ENCODE assay signal across 8 cellular contexts in genomic region chr15:90648137-90649070, GRCh38.
A peak's percentile ranks its signal among the peaks of the same experiment; 100 is the strongest.
DNase-seq lines count a peak whose midpoint lies in the region; ATAC-seq, FAIRE-seq and TF ChIP-seq lines count a peak whose summit lies in the region.

No MANE protein-coding gene starts in this region.

- peaks cover 5% of the 10 kb centered on the region for H3K9me3 Mint-ChIP-seq in activated T-helper 1 cell treated with anti-CD3 and anti-CD28 coated beads, Interleukin-12 subunit alpha, Interleukin-12 subunit beta, Interleukin-2, Interleukin-4 antibody, amounts not matched to agents 30 ng/mL and 10 ng/mL and 1 ng/mL, durations not matched to agents 14 hours and 24 hours and 36 hours
- H3K9me3 Mint-ChIP-seq in neural crest cell = no peaks in the 10 kb centered on the region

- H3K36me3 Mint-ChIP-seq in activated T-helper 1 cell treated with anti-CD3 and anti-CD28 coated beads, Interleukin-12 subunit alpha, Interleukin-12 subunit beta, Interleukin-2, Interleukin-4 antibody, amounts not matched to agents 30 ng/mL and 10 ng/mL and 1 ng/mL, durations not matched to agents 14 hours and 24 hours and 36 hours (ENCODE audit: low read depth) = peaks cover 16% of the 10 kb centered on the region
- H3K36me3 Mint-ChIP-seq in neural crest cell (ENCODE audit: low read depth) = peaks cover 11% of the 10 kb centered on the region

- H3K4me3 Mint-ChIP-seq in activated T-helper 1 cell treated with anti-CD3 and anti-CD28 coated beads, Interleukin-12 subunit alpha, Interleukin-12 subunit beta, Interleukin-2, Interleukin-4 antibody, amounts not matched to agents 30 ng/mL and 10 ng/mL and 1 ng/mL, durations not matched to agents 14 hours and 24 hours and 36 hours = peak overlapping the region; percentile 35
- no peak overlapping the region for H3K4me3 Mint-ChIP-seq in neural crest cell

- H3K27me3 ChIP-seq in BE2C (no peaks in the 10 kb centered on the region), Peyer's patch (no peaks in the 10 kb centered on the region), tibial nerve (no peaks in the 10 kb centered on the region)

- H3K27ac ChIP-seq in Peyer's patch (peak overlapping the region; percentile 20 to 69 (median 62)), tibial nerve (peak overlapping the region; percentile 78 to 91 (median 84))

- peak; percentile 91 to 96 for TF ChIP-seq EP300 in tibial nerve (IDR thresholded peaks at IDR 0.05)

- H3K36me3 ChIP-seq in BE2C (no peaks in the 10 kb centered on the region), Peyer's patch (peaks cover 0 to 5% (median 0%) of the 10 kb centered on the region in 3 donors), tibial nerve (peaks cover 0 to 12% (median 4%) of the 10 kb centered on the region in 3 donors)

- no peaks in the 10 kb centered on the region for H3K9me3 ChIP-seq in BE2C
- H3K9me3 ChIP-seq in Peyer's patch = no peaks in the 10 kb centered on the region
- H3K9me3 ChIP-seq in tibial nerve = peaks cover 0 to 2% (median 0%) of the 10 kb centered on the region in 4 donors

- TF ChIP-seq POLR2A in Peyer's patch (IDR thresholded peaks at IDR 0.05) (no peak), tibial nerve (IDR thresholded peaks at IDR 0.05) (no peak)

- peaks cover 49% of the 10 kb centered on the region for H3K4me1 Mint-ChIP-seq in activated T-helper 1 cell treated with anti-CD3 and anti-CD28 coated beads, Interleukin-12 subunit alpha, Interleukin-12 subunit beta, Interleukin-2, Interleukin-4 antibody, amounts not matched to agents 30 ng/mL and 10 ng/mL and 1 ng/mL, durations not matched to agents 14 hours and 24 hours and 36 hours (ENCODE audit: low read depth)
- peaks cover 6% of the 10 kb centered on the region for H3K4me1 Mint-ChIP-seq in neural crest cell

- DNase-seq in BE2C = peak; percentile 66
- peak; percentile 69 for DNase-seq in HTR-8/SVneo (ENCODE audit: insufficient read length, low spot score)
- peak in 2 of 3 donors; percentile 79 to 88 for DNase-seq in Peyer's patch
- peak; percentile 75 for DNase-seq in activated T-helper 1 cell treated with anti-CD3 and anti-CD28 coated beads, Interleukin-12 subunit alpha, Interleukin-12 subunit beta, Interleukin-2, Interleukin-4 antibody, amounts not matched to agents 30 ng/mL and 10 ng/mL and 1 ng/mL, durations not matched to agents 14 hours and 24 hours and 36 hours (ENCODE audit: low spot score)
- peak; percentile 59 for DNase-seq in fibroblast of the conjunctiva (ENCODE audit: low read depth)
- peak; percentile 51 for DNase-seq in neural crest cell (ENCODE audit: low read depth, low spot score)
- DNase-seq in tibial nerve (ENCODE audit: low spot score in 2 of 2) = peak; percentile 76 to 90

- peak; percentile 61 for ATAC-seq in GM18909 (IDR thresholded peaks at IDR 0.05; ENCODE audit: poor library complexity, unreplicated experiment)

- no peaks in the 10 kb centered on the region for H3K27me3 Mint-ChIP-seq in activated T-helper 1 cell treated with anti-CD3 and anti-CD28 coated beads, Interleukin-12 subunit alpha, Interleukin-12 subunit beta, Interleukin-2, Interleukin-4 antibody, amounts not matched to agents 30 ng/mL and 10 ng/mL and 1 ng/mL, durations not matched to agents 14 hours and 24 hours and 36 hours (ENCODE audit: insufficient read depth)
- no peaks in the 10 kb centered on the region for H3K27me3 Mint-ChIP-seq in neural crest cell (ENCODE audit: low read depth)

- intact Hi-C loops in activated T-helper 1 cell treated with anti-CD3 and anti-CD28 coated beads, Interleukin-12 subunit alpha, Interleukin-12 subunit beta, Interleukin-2, Interleukin-4 antibody, amounts not matched to agents 30 ng/mL and 10 ng/mL and 1 ng/mL, durations not matched to agents 14 hours and 24 hours and 36 hours (cut with micrococcal nuclease) = loop anchor here (1.0 to 5.0 kb wide), 11 partner anchors 12 to 286 kb away; partner anchors contain the start of genes BLM and MAN2A2

- H3K27ac Mint-ChIP-seq in activated T-helper 1 cell treated with anti-CD3 and anti-CD28 coated beads, Interleukin-12 subunit alpha, Interleukin-12 subunit beta, Interleukin-2, Interleukin-4 antibody, amounts not matched to agents 30 ng/mL and 10 ng/mL and 1 ng/mL, durations not matched to agents 14 hours and 24 hours and 36 hours = peak overlapping the region; percentile 97
- H3K27ac Mint-ChIP-seq in neural crest cell (ENCODE audit: unreplicated experiment) = no peak overlapping the region

- no peak overlapping the region for H3K4me3 ChIP-seq in BE2C (ENCODE audit: low read depth, low read length)
- no peak overlapping the region for H3K4me3 ChIP-seq in Peyer's patch
- no peak overlapping the region for H3K4me3 ChIP-seq in tibial nerve

- WGBS in tibial nerve, 2 donors = 4 to 8% methylated on average over 14 of the region's 14 CpGs

- H3K4me1 ChIP-seq in BE2C (peaks cover 3% of the 10 kb centered on the region), Peyer's patch (peaks cover 0 to 21% (median 6%) of the 10 kb centered on the region in 4 donors), tibial nerve (peaks cover 0 to 28% (median 16%) of the 10 kb centered on the region in 4 donors)

- TF ChIP-seq CTCF in BE2C (IDR thresholded peaks at IDR 0.05; ENCODE audit: low read depth, low read length) (peak; percentile 94), Peyer's patch (IDR thresholded peaks at IDR 0.05) (peak; percentile 80 to 94 (median 92)), neural crest cell (conservative IDR thresholded peaks at IDR 0.05) (peak; percentile 97), tibial nerve (IDR thresholded peaks at IDR 0.05) (peak; percentile 89 to 96 (median 91))

- FAIRE-seq in HTR-8/SVneo (lab: Jason Lieb, UNC) = no peak
